ENCODE assay signal across 8 cellular contexts in the genomic region with DNA sequence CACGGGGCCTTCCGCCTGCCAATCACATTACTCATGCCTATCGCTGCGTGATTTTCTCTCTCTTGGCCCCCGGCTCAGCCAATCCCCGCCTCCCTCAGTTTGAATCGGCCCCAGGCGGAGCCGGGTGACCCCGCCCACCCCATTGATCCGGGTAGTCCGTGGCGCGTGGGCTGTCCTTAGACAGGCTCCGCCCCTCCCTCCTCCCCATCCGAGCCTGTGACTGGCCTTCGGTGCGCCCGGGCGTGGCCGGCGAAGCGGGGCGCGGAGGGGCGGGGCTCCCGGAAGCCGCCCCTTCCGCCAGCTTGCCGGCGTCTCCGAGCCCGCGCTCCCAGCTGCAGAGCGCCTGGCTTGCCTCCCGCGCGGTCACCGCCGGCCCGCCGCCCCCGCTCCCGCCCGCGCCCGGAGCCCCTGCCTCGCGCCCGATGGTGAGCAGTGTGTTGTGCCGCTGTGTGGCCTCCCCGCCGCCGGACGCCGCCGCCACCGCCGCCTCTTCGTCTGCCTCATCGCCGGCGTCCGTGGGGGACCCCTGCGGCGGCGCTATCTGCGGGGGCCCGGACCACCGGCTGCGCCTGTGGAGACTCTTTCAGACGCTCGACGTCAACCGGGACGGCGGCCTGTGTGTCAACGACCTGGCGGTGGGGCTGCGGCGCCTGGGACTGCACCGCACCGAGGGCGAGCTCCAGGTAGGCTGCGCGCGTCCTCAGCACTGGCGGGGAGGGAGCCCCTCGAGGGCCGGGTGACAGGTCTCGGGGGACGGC. TPM values are rescaled to one million over a fixed set of nuclear protein-coding genes. Genes with fewer than 3 reads are reported as not detected.
DNase-seq lines count a peak whose midpoint lies in the region; ATAC-seq and TF ChIP-seq lines count a peak whose summit lies in the region.

TSS of gene SLC25A25 (plus strand) at position 335 of the 758 bp plus-strand sequence. CDS start at position 423, 88 bp downstream.

- peak in 1 of 2 donors; percentile 80 for TF ChIP-seq EP300 in tibial nerve (IDR thresholded peaks at IDR 0.05)

- peak within 1 kb of the TSS; percentile 84 for H2AFZ ChIP-seq in parathyroid adenoma

- H3K4me3 ChIP-seq in GM12864 (ENCODE audit: low read depth, low read length) (peak within 1 kb of the TSS; percentile 88), parathyroid adenoma (ENCODE audit: low read depth, low read length) (peak within 1 kb of the TSS; percentile 99), tibial nerve (peak within 1 kb of the TSS; percentile 82 to 98 (median 95))

- peaks cover 12% of the 10 kb centered on the region for H3K79me2 ChIP-seq in parathyroid adenoma

- H3K9me3 ChIP-seq in parathyroid adenoma (ENCODE audit: control insufficient read depth, low read length): no peaks in the 10 kb centered on the region
- H3K9me3 ChIP-seq in tibial nerve: no peaks in the 10 kb centered on the region

- H3K27ac ChIP-seq in parathyroid adenoma (peak within 1 kb of the TSS; percentile 99), tibial nerve (peak within 1 kb of the TSS; percentile 93 to 99 (median 96))

- H3K36me3 ChIP-seq in parathyroid adenoma (ENCODE audit: control insufficient read depth, insufficient read depth, low read length) (no peaks in the 10 kb centered on the region), tibial nerve (peaks cover 0 to 8% (median 0%) of the 10 kb centered on the region in 3 donors)

- TF ChIP-seq POLR2A in tibial nerve (IDR thresholded peaks at IDR 0.05): peak; percentile 89 to 92

- ATAC-seq in HG02759 (IDR thresholded peaks at IDR 0.05; ENCODE audit: unreplicated experiment) (peak; percentile 76), Right ventricle myocardium superior (ENCODE audit: poor library complexity) (peak; percentile 95)

- TF ChIP-seq CTCF in GM12864 (IDR thresholded peaks at IDR 0.05; ENCODE audit: low read depth, low read length, missing control alignments): no peak
- TF ChIP-seq CTCF in parathyroid adenoma (IDR thresholded peaks at IDR 0.05): no peak
- no peak for TF ChIP-seq CTCF in tibial nerve (IDR thresholded peaks at IDR 0.05)

- intact Hi-C loops in Right ventricle myocardium superior (cut with DNase I): no loop called here

- DNase-seq in GM12864 (ENCODE audit: low read depth): peak; percentile 96
- DNase-seq in NCI-H1417 (lab: John Stamatoyannopoulos, UW): peak; percentile 95 to 100 (median 100)
- DNase-seq in SW 1271 (lab: John Stamatoyannopoulos, UW): peak; percentile 96 to 99
- peak; percentile 100 for DNase-seq in activated naive CD8-positive, alpha-beta T cell treated with anti-CD3 and anti-CD28 coated beads, Interleukin-2, amount 50 U/mL, for 16 hours (ENCODE audit: low read depth, low spot score)
- peak; percentile 100 for DNase-seq in Right ventricle myocardium superior
- DNase-seq in tibial nerve (ENCODE audit: low spot score in 2 of 2): peak; percentile 99 to 100

- peak within 1 kb of the TSS; percentile 100 for H3K4me2 ChIP-seq in parathyroid adenoma (ENCODE audit: low read length)

- peak within 1 kb of the TSS; percentile 80 for H3K9ac ChIP-seq in parathyroid adenoma

- H3K4me1 ChIP-seq in parathyroid adenoma (peaks cover 4% of the 10 kb centered on the region), tibial nerve (peaks cover 0 to 74% (median 54%) of the 10 kb centered on the region in 4 donors)

- H3K27me3 ChIP-seq in parathyroid adenoma (ENCODE audit: control insufficient read depth, insufficient read depth, low read length) (no peaks in the 10 kb centered on the region), tibial nerve (no peaks in the 10 kb centered on the region)

- 0% methylated on average over 75 to 77 of the region's 92 CpGs for WGBS in tibial nerve, 2 donors

RNA-seq across cellular contexts. Expression of gene SLC25A25, which starts in this region (rescaled TPM):
- total RNA-seq in Right ventricle myocardium superior: 5.0 TPM
- total RNA-seq in tibial nerve: 10 to 100 TPM; 23.4 to 29.7 (median 27.2) TPM

Comparison
In these comparisons a context has a peak if more than half of its experiments do, and no peak if none do; other contexts are left out.
1. Peak in every context shown above with its lines: DNase-seq, ATAC-seq, H3K4me3 ChIP-seq and H3K27ac ChIP-seq.